14 cellular contexts compared by ENCODE assay signal in genomic region chr9:109766351-109766750, GRCh38. TPM values are rescaled to one million over a fixed set of nuclear protein-coding genes. Genes with fewer than 3 reads are reported as not detected.
A peak's percentile ranks its signal among the peaks of the same experiment; 100 is the strongest.
DNase-seq lines count a peak whose midpoint lies in the region; ATAC-seq and TF ChIP-seq lines count a peak whose summit lies in the region.
"Had no signal": no experiment of that assay in that cellular context is flagged by ENCODE, and none has a peak within 500 bp of the region (broad histone marks: within the 10 kb centered on the region; RNA-seq: fewer than 3 reads in every experiment).

No MANE protein-coding gene starts in this region.

- no peak overlapping the region for H3K27ac Mint-ChIP-seq in natural killer cell
- H3K27ac Mint-ChIP-seq: memory B cell; T-helper 1 cell treated with Interleukin-12 subunit alpha and Interleukin-12 subunit beta and Interleukin-4 antibody, amounts not matched to agents 30 μg/mL and 1 μg/mL, for 36 hours had no signal

- H3K4me3 ChIP-seq in SK-N-SH (ENCODE audit: low read depth in 2 of 2, low read length in 1 of 2) (no peak overlapping the region), PC-9 (no peak overlapping the region), skeletal muscle cell (ENCODE audit: low read depth, low read length) (no peak overlapping the region)
- H3K4me3 ChIP-seq: body of pancreas, pancreas, tibial nerve had no signal

- H3K4me1 Mint-ChIP-seq in natural killer cell = no peaks in the 10 kb centered on the region
- H3K4me1 Mint-ChIP-seq: memory B cell had no signal

- WGBS in SK-N-SH (ENCODE audit: low lambda C conversion rate) = 59% methylated on average over 2 of the region's 2 CpGs

- BruUV-seq in PC-9 (replicated peaks; lab: Mats Ljungman, UMichigan) = no TSS peak

- TF ChIP-seq EP300 in SK-N-SH (IDR thresholded peaks at IDR 0.05; ENCODE audit: borderline replicate concordance in 1 of 2, low read depth in 1 of 2, low read length in 1 of 2) = no peak

- H4K20me1 ChIP-seq in SK-N-SH (ENCODE audit: insufficient read depth) = no peaks in the 10 kb centered on the region
- no peaks in the 10 kb centered on the region for H4K20me1 ChIP-seq in PC-9 (ENCODE audit: insufficient read depth)

- H3K9me2 ChIP-seq in SK-N-SH (no peaks in the 10 kb centered on the region), PC-9 (ENCODE audit: insufficient read depth) (no peaks in the 10 kb centered on the region)

- DNase-seq in SK-N-SH (no peak), PC-9 (peak in 1 of 2 experiments; percentile 89), skeletal muscle cell (ENCODE audit: low read depth) (peak; percentile 86), NCI-H2107 (lab: John Stamatoyannopoulos, UW) (no peak), NCI-H446 (lab: John Stamatoyannopoulos, UW) (no peak), natural killer cell (no peak)
- DNase-seq: activated CD4-positive, alpha-beta T cell treated with anti-CD3 and anti-CD28 coated beads for 48 hours; body of pancreas; pancreas had no signal

- TF ChIP-seq CTCF in SK-N-SH (IDR thresholded peaks at IDR 0.05) (no peak), PC-9 (conservative IDR thresholded peaks at IDR 0.05) (no peak), natural killer cell (IDR thresholded peaks at IDR 0.05) (no peak)

- H3K27me3 ChIP-seq in SK-N-SH (ENCODE audit: insufficient read depth) (no peaks in the 10 kb centered on the region; the same call in 1 of the 2 replicates), PC-9 (ENCODE audit: insufficient read depth, low read depth) (no peaks in the 10 kb centered on the region)
- H3K27me3 ChIP-seq: body of pancreas, pancreas had no signal

- peaks cover 0 to 12% of the 10 kb centered on the region in 2 experiments; a peak in 3 of 4 replicates for H3K4me1 ChIP-seq in SK-N-SH (ENCODE audit: control insufficient read depth in 1 of 2, insufficient read depth in 2 of 2, low read depth in 1 of 2, low read length in 1 of 2)
- peaks cover 29% of the 10 kb centered on the region for H3K4me1 ChIP-seq in PC-9 (replicated peaks; ENCODE audit: insufficient read depth)
- H3K4me1 ChIP-seq: body of pancreas, pancreas, tibial nerve had no signal

- CTCF ChIA-PET in SK-N-SH (lab: Yijun Ruan, JAX) = no interaction called here
- CTCF ChIA-PET in PC-9 (lab: Charles Lee) = no interaction called here

- ATAC-seq in SK-N-SH treated with all-trans-retinoic acid at 6 μM for 48 hours = no peak
- peak; percentile 73 for ATAC-seq in esophagus mucosa
- ATAC-seq in natural killer cell = no peak
- ATAC-seq: body of pancreas, pancreas had no signal

- H3K4me3 Mint-ChIP-seq in natural killer cell = no peak overlapping the region
- H3K4me3 Mint-ChIP-seq: memory B cell; T-helper 1 cell treated with Interleukin-12 subunit alpha and Interleukin-12 subunit beta and Interleukin-4 antibody, amounts not matched to agents 30 μg/mL and 1 μg/mL, for 36 hours had no signal

- no peaks in the 10 kb centered on the region for H3K79me2 ChIP-seq in SK-N-SH (ENCODE audit: insufficient read depth)
- no peaks in the 10 kb centered on the region for H3K79me2 ChIP-seq in PC-9 (ENCODE audit: low read depth)

- H3K9me3 Mint-ChIP-seq in natural killer cell = peaks cover 0 to 4% of the 10 kb centered on the region in 2 donors
- H3K9me3 Mint-ChIP-seq: memory B cell; T-helper 1 cell treated with Interleukin-12 subunit alpha and Interleukin-12 subunit beta and Interleukin-4 antibody, amounts not matched to agents 30 μg/mL and 1 μg/mL, for 36 hours had no signal

- peaks cover 10 to 16% of the 10 kb centered on the region in 2 donors for H3K27me3 Mint-ChIP-seq in natural killer cell (ENCODE audit: low read depth in 2 of 2)

- TF ChIP-seq RAD21 in SK-N-SH (IDR thresholded peaks at IDR 0.05; ENCODE audit: low read length) = no peak

- no peak overlapping the region for H2AFZ ChIP-seq in SK-N-SH (ENCODE audit: low read depth)
- no peak overlapping the region for H2AFZ ChIP-seq in PC-9

- POLR2A ChIA-PET in SK-N-SH (lab: Yijun Ruan, JAX) (no interaction called here), PC-9 (lab: Charles Lee; ENCODE audit: unreplicated experiment) (no interaction called here)

- H3K27ac ChIP-seq in SK-N-SH (ENCODE audit: low read depth in 2 of 2, low read length in 1 of 2) (no peak overlapping the region), PC-9 (peak overlapping the region; percentile 27; the same call in 1 of the 2 replicates)
- H3K27ac ChIP-seq: body of pancreas, pancreas, tibial nerve had no signal

- H3K9ac ChIP-seq in SK-N-SH = no peak overlapping the region

- no peaks in the 10 kb centered on the region for H3K36me3 ChIP-seq in SK-N-SH (replicated peaks in 1 of 2; ENCODE audit: control insufficient read depth in 1 of 2, insufficient read depth in 2 of 2, low read length in 1 of 2)
- H3K36me3 ChIP-seq in PC-9 (ENCODE audit: low read depth) = no peaks in the 10 kb centered on the region
- H3K36me3 ChIP-seq: pancreas, tibial nerve had no signal

- H3K4me2 ChIP-seq in SK-N-SH (no peak overlapping the region), PC-9 (no peak overlapping the region)

- H3F3A ChIP-seq in SK-N-SH (replicated peaks; ENCODE audit: insufficient read depth) (no peaks in the 10 kb centered on the region), PC-9 (ENCODE audit: insufficient read depth, low read depth) (peaks cover 14% of the 10 kb centered on the region; the same call in 1 of the 2 replicates)

- H3K36me3 Mint-ChIP-seq in natural killer cell = no peaks in the 10 kb centered on the region

- no peaks in the 10 kb centered on the region for H3K9me3 ChIP-seq in SK-N-SH
- no peaks in the 10 kb centered on the region for H3K9me3 ChIP-seq in PC-9 (ENCODE audit: insufficient read depth, low read depth)
- H3K9me3 ChIP-seq: body of pancreas, pancreas, tibial nerve had no signal

- intact Hi-C loops in PC-9 (cut with micrococcal nuclease; ENCODE audit: unreplicated experiment) = no loop called here
- intact Hi-C loops in natural killer cell (cut with micrococcal nuclease) = no loop called here

TF ChIP-seq in SK-N-SH, 30 proteins besides CTCF, POLR2A, EP300 and RAD21:
- peak; percentile 42; the same call in 1 of the 2 replicates for TF ChIP-seq PBX3 (IDR thresholded peaks at IDR 0.05)
- TF ChIP-seq ELF1 (IDR thresholded peaks at IDR 0.05) = no peak

TF ChIP-seq in SK-N-SH treated with all-trans-retinoic acid at 6 μM for 48 hours, 23 proteins besides CTCF, POLR2A, EP300 and RAD21:
- no peak for TF ChIP-seq TOX (CRISPR knock-in tag; IDR thresholded peaks at IDR 0.05; ENCODE audit: borderline replicate concordance)
- no peak for TF ChIP-seq OSR1 (CRISPR knock-in tag; IDR thresholded peaks at IDR 0.05)
- TF ChIP-seq CSRNP3 (CRISPR knock-in tag; IDR thresholded peaks at IDR 0.05) = no peak
- no peak for TF ChIP-seq ESRRG (CRISPR knock-in tag; IDR thresholded peaks at IDR 0.05)

RNA-seq across cellular contexts. Expression of gene PALM2AKAP2, which starts 13.6 kb away (rescaled TPM):
- polyA plus RNA-seq in SK-N-SH (2012; rRNA removed) = 3.6 and 4.3 TPM in 2 replicates
- 4.1 and 4.8 TPM in 2 replicates for polyA plus RNA-seq in SK-N-SH (2012; cell fraction: cytosol; rRNA removed)
- polyA plus RNA-seq in SK-N-SH (2012; cell fraction: nucleus; rRNA removed) = 1.9 and 2.7 TPM in 2 replicates
- total RNA-seq in PC-9 (2021) (2.1 and 3.1 TPM in 2 replicates), esophagus mucosa (0.88 TPM), natural killer cell (not detected)
